In the genomic region with DNA sequence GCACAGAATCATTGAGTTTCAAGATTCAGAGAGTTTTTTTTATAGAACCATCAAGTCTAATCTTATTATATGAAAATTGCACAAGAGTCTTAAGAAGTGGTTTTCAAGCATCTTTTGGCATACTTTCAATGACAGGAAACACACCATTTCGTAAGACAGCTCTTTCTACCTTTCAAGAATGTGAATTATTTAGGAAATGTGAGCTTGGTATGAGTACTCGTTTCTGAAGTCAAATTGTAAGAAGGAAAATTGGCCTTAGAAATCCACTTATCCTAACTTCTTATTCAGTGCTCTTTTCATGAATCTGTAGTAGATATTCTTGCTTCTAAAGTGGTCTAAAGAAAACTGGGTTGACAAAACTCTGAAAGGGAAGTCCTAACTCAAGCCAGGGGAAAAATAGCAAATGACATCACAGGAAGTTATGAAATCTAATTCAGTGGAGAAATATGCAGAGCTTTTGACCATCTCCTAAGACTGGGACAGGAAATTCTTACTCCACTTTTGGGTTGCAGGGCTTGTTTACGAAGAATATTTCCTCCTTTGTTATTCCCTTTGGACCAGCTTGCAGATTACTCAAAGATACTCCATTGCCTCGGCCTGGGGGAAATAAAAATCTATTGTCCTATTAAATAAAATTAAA, we compare ENCODE assay signal across 8 cellular contexts. TPM values are rescaled to one million over a fixed set of nuclear protein-coding genes. Genes with fewer than 3 reads are reported as not detected.
A peak's percentile ranks its signal among the peaks of the same experiment; 100 is the strongest.
DNase-seq lines count a peak whose midpoint lies in the region; ATAC-seq and TF ChIP-seq lines count a peak whose summit lies in the region.

No MANE protein-coding gene starts in this region.

- DNase-seq in AML-193 (lab: John Stamatoyannopoulos, UW): peak; percentile 95 to 96
- DNase-seq in esophagus muscularis mucosa (ENCODE audit: extremely low spot score): no peak
- DNase-seq in omental fat pad (ENCODE audit: low spot score): no peak
- no peak for DNase-seq in activated T-cell treated with anti-CD3 and anti-CD28 coated beads, Interleukin-2, amount 50 U/mL, for 48 hours
- no peak for DNase-seq in SJCRH30

- TF ChIP-seq CTCF in OCI-LY3 (IDR thresholded peaks at IDR 0.05; ENCODE audit: low read depth, low read length) (no peak), esophagus muscularis mucosa (IDR thresholded peaks at IDR 0.05) (no peak), omental fat pad (IDR thresholded peaks at IDR 0.05) (no peak)

- H2AFZ ChIP-seq in OCI-LY3 (ENCODE audit: low read depth, low read length): no peak overlapping the region; the same call in 1 of the 2 replicates

- no peak overlapping the region for H3K9ac ChIP-seq in OCI-LY3 (ENCODE audit: low read length)

- peak overlapping the region; percentile 2; the same call in 1 of the 2 replicates for H3K4me2 ChIP-seq in OCI-LY3 (ENCODE audit: low read length)

- H3K9me3 ChIP-seq in OCI-LY3 (ENCODE audit: insufficient read depth, low read length) (peaks cover 8% of the 10 kb centered on the region; the same call in 1 of the 2 replicates), esophagus muscularis mucosa (no peaks in the 10 kb centered on the region), SJCRH30 (replicated peaks) (no peaks in the 10 kb centered on the region; the same call in 1 of the 2 replicates)

- no peak for TF ChIP-seq POLR2A in esophagus muscularis mucosa (IDR thresholded peaks at IDR 0.05; ENCODE audit: low read depth)

- H3K79me2 ChIP-seq in OCI-LY3 (ENCODE audit: low read length): no peaks in the 10 kb centered on the region

- intact Hi-C loops in esophagus muscularis mucosa (cut with DNase I): no loop called here

- no peak for TF ChIP-seq EP300 in esophagus muscularis mucosa (IDR thresholded peaks at IDR 0.05)

- ATAC-seq in omental fat pad (ENCODE audit: low FRiP score) (peak; percentile 85), GM18868 (IDR thresholded peaks at IDR 0.05; ENCODE audit: unreplicated experiment) (no peak), HG02571 (IDR thresholded peaks at IDR 0.05; ENCODE audit: unreplicated experiment) (no peak)

- H3K27me3 ChIP-seq in OCI-LY3 (ENCODE audit: low read depth, low read length) (no peaks in the 10 kb centered on the region), esophagus muscularis mucosa (no peaks in the 10 kb centered on the region), SJCRH30 (no peaks in the 10 kb centered on the region)

- H4K20me1 ChIP-seq in OCI-LY3 (ENCODE audit: insufficient read depth, low read length): no peaks in the 10 kb centered on the region

- H3K27ac ChIP-seq in OCI-LY3 (ENCODE audit: low read length) (no peak overlapping the region), esophagus muscularis mucosa (replicated peaks in 1 of 4) (peak overlapping the region; percentile 43 to 70 (median 68)), SJCRH30 (no peak overlapping the region; the same call in 1 of the 2 replicates)

- H3K36me3 ChIP-seq in OCI-LY3 (replicated peaks; ENCODE audit: low read depth, low read length) (peaks cover 15% of the 10 kb centered on the region), esophagus muscularis mucosa (no peaks in the 10 kb centered on the region), SJCRH30 (no peaks in the 10 kb centered on the region)

- H3K4me3 ChIP-seq in OCI-LY3 (ENCODE audit: low read length): no peak overlapping the region
- H3K4me3 ChIP-seq in esophagus muscularis mucosa: no peak overlapping the region
- H3K4me3 ChIP-seq in SJCRH30: no peak overlapping the region

- 38% methylated on average over 4 of the region's 4 CpGs for WGBS in esophagus muscularis mucosa

- H3K4me1 ChIP-seq in OCI-LY3 (ENCODE audit: low read length) (peaks cover 69% of the 10 kb centered on the region), esophagus muscularis mucosa (peaks cover 19 to 35% (median 21%) of the 10 kb centered on the region in 4 donors), SJCRH30 (peaks cover 33% of the 10 kb centered on the region)

RNA-seq across cellular contexts. Expression of gene OGFRL1, which starts 38.4 kb away (rescaled TPM):
- total RNA-seq in esophagus muscularis mucosa (10 to 100 TPM; 29.2 to 48.2 (median 40.8) TPM), omental fat pad (10 to 100 TPM; 46.1 to 78.5 (median 75.6) TPM)
- 14.3 and 18.6 TPM in 2 replicates for total RNA-seq in SJCRH30 (2014; rRNA removed; shearing (Covaris generic))

Comparison
In these comparisons a context has a peak if more than half of its experiments do, and no peak if none do; other contexts are left out.
1. DNase-seq: peak in AML-193 (2 of 2); none in esophagus muscularis mucosa (single experiment), omental fat pad (single experiment), activated T-cell treated with anti-CD3 and anti-CD28 coated beads, Interleukin-2, amount 50 U/mL, for 48 hours (0 of 2) and SJCRH30 (0 of 2).
2. H3K27ac ChIP-seq: peak in esophagus muscularis mucosa (4 of 4); none in OCI-LY3 (single experiment) and SJCRH30 (single experiment).